Comparison of ENCODE assay signal across 1 cellular context in genomic region chr10:59227136-59227673, GRCh38.
TF ChIP-seq lines count a peak whose summit lies in the region.

No MANE protein-coding gene starts in this region.

TF ChIP-seq in H1, 55 proteins besides CTCF, POLR2A, EP300 and RAD21:
- TF ChIP-seq RBBP5 (IDR thresholded peaks at IDR 0.05; ENCODE audit: borderline replicate concordance, low read depth, low read length): no peak
- no peak for TF ChIP-seq ATF2 (IDR thresholded peaks at IDR 0.05; ENCODE audit: low read length)
- TF ChIP-seq ATF3 (IDR thresholded peaks at IDR 0.05; ENCODE audit: insufficient read depth, low read depth, low read length): no peak
- TF ChIP-seq TCF12 (IDR thresholded peaks at IDR 0.05; ENCODE audit: low read depth, low read length): no peak
- TF ChIP-seq ZNF274 (IDR thresholded peaks at IDR 0.05; ENCODE audit: borderline replicate concordance, extremely low read depth, low read length): no peak
- TF ChIP-seq HDAC2 (IDR thresholded peaks at IDR 0.05; ENCODE audit: borderline replicate concordance in 1 of 2, low read depth in 2 of 2, low read length in 2 of 2): no peak
- TF ChIP-seq CBX5 (IDR thresholded peaks at IDR 0.05; ENCODE audit: low read depth, low read length): no peak
- TF ChIP-seq SUZ12 (IDR thresholded peaks at IDR 0.05; ENCODE audit: low read length): no peak
- TF ChIP-seq SP4 (IDR thresholded peaks at IDR 0.05; ENCODE audit: low read length): no peak
- TF ChIP-seq CTBP2 (IDR thresholded peaks at IDR 0.05; ENCODE audit: borderline replicate concordance, insufficient read depth, insufficient read length, low read length): no peak
- TF ChIP-seq KDM1A (IDR thresholded peaks at IDR 0.05; ENCODE audit: borderline replicate concordance, low read length): no peak
- no peak for TF ChIP-seq KDM4A (IDR thresholded peaks at IDR 0.05; ENCODE audit: low read depth, low read length, severe bottlenecking)
- TF ChIP-seq POU5F1 (IDR thresholded peaks at IDR 0.05; ENCODE audit: low read depth, low read length): no peak
- TF ChIP-seq CHD7 (IDR thresholded peaks at IDR 0.05; ENCODE audit: insufficient replicate concordance, low read length): no peak
- no peak for TF ChIP-seq POLR2AphosphoS5 (IDR thresholded peaks at IDR 0.05; ENCODE audit: low read depth, low read length)
- no peak for TF ChIP-seq RNF2 (IDR thresholded peaks at IDR 0.05; ENCODE audit: borderline replicate concordance, low read depth, low read length, missing control alignments, poor library complexity, severe bottlenecking)
- TF ChIP-seq MAX (IDR thresholded peaks at IDR 0.05): no peak
